ENCODE assay signal across 15 cellular contexts in genomic region chr3:51354766-51355615, GRCh38.
"Had no signal": no experiment of that assay in that cellular context is flagged by ENCODE, and none has a peak within 500 bp of the region (broad histone marks: within the 10 kb centered on the region; RNA-seq: fewer than 3 reads in every experiment).

No MANE protein-coding gene starts in this region.

- H3K27ac ChIP-seq: ascending aorta, esophagus muscularis mucosa, parathyroid adenoma, thoracic aorta, upper lobe of left lung had no signal

- H3K4me1 ChIP-seq: ascending aorta, esophagus muscularis mucosa, upper lobe of left lung had no signal

- H3K9ac ChIP-seq: parathyroid adenoma had no signal

- H3K9me3 ChIP-seq: ascending aorta, esophagus muscularis mucosa, thoracic aorta, upper lobe of left lung had no signal

- H3K79me2 ChIP-seq: parathyroid adenoma had no signal

- H3K27me3 ChIP-seq: ascending aorta, esophagus muscularis mucosa, upper lobe of left lung had no signal

- DNase-seq: activated CD4-positive, alpha-beta T cell treated with anti-CD3 and anti-CD28 coated beads, Interleukin-2, amount 10 ng/mL, durations not matched to agents 7 days and 5 days; activated CD8-positive, alpha-beta memory T cell treated with anti-CD3 and anti-CD28 coated beads, Interleukin-2, amount 50 U/mL, for 4 hours; activated CD8-positive, alpha-beta T cell treated with anti-CD3 and anti-CD28 coated beads, Interleukin-2, amount 10 ng/mL, durations not matched to agents 7 days and 5 days; activated gamma-delta T cell; activated T-cell treated with anti-CD3 and anti-CD28 coated beads, Interleukin-2, amount 50 U/mL, for 48 hours; effector CD4-positive, alpha-beta T cell; left ventricle myocardium superior; naive thymus-derived CD4-positive, alpha-beta T cell; stimulated activated CD4-positive, alpha-beta T cell treated with anti-CD3 and anti-CD28 coated beads, Interleukin-4, amount 100 ng/mL, for 24 hours; T-helper 9 cell; upper lobe of left lung had no signal

- H3K4me3 ChIP-seq: ascending aorta, esophagus muscularis mucosa, thoracic aorta, upper lobe of left lung had no signal

- H3K36me3 ChIP-seq: ascending aorta, thoracic aorta, upper lobe of left lung had no signal
